In genomic region chr14:43014338-43014737, GRCh38 we compare ENCODE assay signal across 11 cellular contexts.
"Had no signal": no experiment of that assay in that cellular context is flagged by ENCODE, and none has a peak within 500 bp of the region (broad histone marks: within the 10 kb centered on the region; RNA-seq: fewer than 3 reads in every experiment).

No MANE protein-coding gene starts in this region.

- H2AFZ ChIP-seq: GM23248, GM23338 had no signal

- H3K4me3 ChIP-seq: GM23248, GM23338, HAP-1 had no signal

- H3K9ac ChIP-seq: GM23248 had no signal

- ATAC-seq: GM23338, HCT116 had no signal

- H3K36me3 ChIP-seq: HAP-1 had no signal

- H3K9me3 ChIP-seq: HAP-1 had no signal

- H3K4me2 ChIP-seq: GM23338 had no signal

- H3K4me1 ChIP-seq: HAP-1 had no signal

- DNase-seq: GM23248, GOT3, H7, H9, HCEC 1CT, HFFc6 had no signal

- H3K27ac ChIP-seq: GM23248 had no signal

- FAIRE-seq: H1, H54 had no signal
